ENCODE assay signal across 11 cellular contexts in the genomic region with DNA sequence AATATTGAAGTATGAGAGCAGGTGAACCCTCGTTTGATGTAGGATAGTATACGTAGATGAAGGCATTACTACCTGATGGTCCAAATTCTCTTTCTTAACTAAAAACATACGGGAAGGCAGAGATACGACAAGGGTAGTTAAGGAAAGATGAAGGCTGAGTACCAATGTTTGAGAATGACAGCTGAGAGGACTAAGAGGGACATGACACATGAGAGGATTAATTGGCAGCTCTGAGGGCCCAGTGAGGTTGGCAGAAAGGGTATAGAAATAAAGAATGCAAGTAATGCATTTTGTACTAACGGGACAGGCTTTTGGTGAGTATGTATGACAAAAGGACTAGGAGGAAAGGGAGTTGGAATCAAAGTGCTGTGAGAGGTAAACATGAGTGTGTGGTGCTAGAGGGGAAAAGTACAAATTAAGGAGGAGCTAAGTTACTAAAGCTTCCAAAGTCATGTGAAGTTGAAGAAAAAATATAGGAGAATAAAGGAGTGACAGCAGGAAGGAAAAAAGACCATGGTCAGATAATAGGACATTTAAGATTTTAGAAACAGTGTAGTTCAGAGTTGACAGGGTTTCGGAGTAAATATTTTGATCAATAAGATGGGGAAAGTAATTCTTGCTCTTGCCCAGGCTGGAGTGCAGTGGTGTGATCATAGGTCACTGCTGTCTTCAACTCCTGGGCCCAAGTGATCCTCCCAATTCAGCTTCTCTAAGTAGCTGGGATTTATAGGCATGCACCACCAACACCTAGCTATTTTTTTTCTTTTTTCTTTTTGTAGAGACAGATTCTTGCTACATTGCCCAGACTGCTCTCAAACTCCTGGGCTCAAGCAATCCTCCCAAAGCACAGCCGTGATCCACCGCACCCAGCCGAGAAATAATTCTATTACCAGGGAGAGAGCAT. TPM values are rescaled to one million over a fixed set of nuclear protein-coding genes. Genes with fewer than 3 reads are reported as not detected.
"Had no signal": no experiment of that assay in that cellular context is flagged by ENCODE, and none has a peak within 500 bp of the region (broad histone marks: within the 10 kb centered on the region; RNA-seq: fewer than 3 reads in every experiment).

No MANE protein-coding gene starts in this region.

- DNase-seq: activated CD4-positive, CD25-positive, alpha-beta regulatory T cell; activated gamma-delta T cell treated with Interleukin-2 at 50 U/mL for 16 hours; central memory CD4-positive, alpha-beta T cell; effector memory CD8-positive, alpha-beta T cell; left colon; naive thymus-derived CD4-positive, alpha-beta T cell; spleen; stimulated activated CD4-positive, alpha-beta T cell treated with anti-CD3 and anti-CD28 coated beads, Interleukin-1b, Interleukin-23, amount 100 ng/mL, for 48 hours; stimulated activated naive CD4-positive, alpha-beta T cell; upper lobe of right lung had no signal

- H3K4me3 ChIP-seq: spleen, suprapubic skin, upper lobe of right lung had no signal

- H3K4me3 Mint-ChIP-seq: effector memory CD8-positive, alpha-beta T cell; naive thymus-derived CD4-positive, alpha-beta T cell had no signal

- ATAC-seq: effector memory CD8-positive, alpha-beta T cell; left colon; naive thymus-derived CD4-positive, alpha-beta T cell; upper lobe of right lung had no signal

- H3K9me3 Mint-ChIP-seq: effector memory CD8-positive, alpha-beta T cell had no signal

- H3K27me3 Mint-ChIP-seq: effector memory CD8-positive, alpha-beta T cell; naive thymus-derived CD4-positive, alpha-beta T cell had no signal

- H3K9me3 ChIP-seq: spleen, suprapubic skin, upper lobe of right lung had no signal

- H3K27me3 ChIP-seq: spleen, suprapubic skin, upper lobe of right lung had no signal

- H3K4me1 ChIP-seq: suprapubic skin, upper lobe of right lung had no signal

- H3K27ac ChIP-seq: spleen, suprapubic skin, upper lobe of right lung had no signal

RNA-seq across cellular contexts. Expression of a gene that starts 43.1 kb away (rescaled TPM):
- polyA plus RNA-seq: naive thymus-derived CD4-positive, alpha-beta T cell had no signal
